ENCODE assay signal across 21 cellular contexts in the genomic region with DNA sequence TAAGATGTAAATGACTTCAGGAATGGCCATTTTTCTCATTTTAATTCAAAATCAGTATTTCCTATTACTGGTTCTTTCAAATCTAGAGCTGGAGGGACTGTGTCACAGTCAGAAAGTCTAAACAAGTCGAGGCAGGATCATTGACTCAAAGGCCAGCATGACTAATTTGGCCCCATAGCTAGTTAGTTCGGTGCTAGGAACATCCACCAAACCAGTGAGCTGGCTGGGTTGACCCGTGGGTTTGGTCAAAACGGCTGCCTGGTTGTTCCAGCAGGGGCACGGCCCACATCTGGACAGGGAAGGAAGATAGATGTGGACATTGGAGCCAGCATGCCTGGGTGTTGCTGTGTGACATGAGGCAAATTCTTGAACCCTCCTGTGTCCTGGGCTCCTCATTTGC. TPM values are rescaled to one million over a fixed set of nuclear protein-coding genes. Genes with fewer than 3 reads are reported as not detected.
DNase-seq lines count a peak whose midpoint lies in the region; ATAC-seq, FAIRE-seq and TF ChIP-seq lines count a peak whose summit lies in the region.
"Had no signal": no experiment of that assay in that cellular context is flagged by ENCODE, and none has a peak within 500 bp of the region (broad histone marks: within the 10 kb centered on the region; RNA-seq: fewer than 3 reads in every experiment).

No MANE protein-coding gene starts in this region.

- no peaks in the 10 kb centered on the region for H3K36me3 Mint-ChIP-seq in MCF 10A (ENCODE audit: insufficient read depth, unreplicated experiment)

- H3K9ac ChIP-seq in H1 (replicated peaks in 1 of 4; ENCODE audit: extremely low read depth in 1 of 4, low read depth in 3 of 4, low read length in 3 of 4) = no peak overlapping the region

- no peaks in the 10 kb centered on the region for H3K9me3 Mint-ChIP-seq in MCF 10A (ENCODE audit: unreplicated experiment)

- POLR2A ChIA-PET in MCF 10A (lab: Yijun Ruan, JAX) = interaction anchor here (1.3 to 2.0 kb wide), 2 partner anchors 24 to 36 kb away, joined by 4 to 5 read pairs; no protein-coding TSS in a partner anchor
- POLR2A ChIA-PET in H1 (lab: Charles Lee; ENCODE audit: partially characterized antibody) = no interaction called here

- CTCF ChIA-PET in MCF 10A (lab: Yijun Ruan, JAX) = interaction anchor here (0.8 to 1.4 kb wide), 3 partner anchors 38 to 151 kb away, joined by 3 to 8 read pairs (median 6); no protein-coding TSS in a partner anchor
- CTCF ChIA-PET in H1 (lab: Charles Lee; ENCODE audit: partially characterized antibody) = interaction anchor here (1.0 to 1.5 kb wide), 3 partner anchors 27 to 78 kb away, joined by 3 to 4 read pairs (median 3); no protein-coding TSS in a partner anchor

- H3K4me3 ChIP-seq in breast epithelium (no peak overlapping the region), H1 (ENCODE audit: extremely low read depth in 1 of 4, insufficient read depth in 2 of 4, low read depth in 3 of 4, low read length in 4 of 4) (no peak overlapping the region)
- H3K4me3 ChIP-seq: HAP-1, PC-9 had no signal

- H3K9me3 ChIP-seq in breast epithelium = no peaks in the 10 kb centered on the region
- peaks cover 0 to 4% of the 10 kb centered on the region in 2 experiments; a peak in 1 of 4 replicates for H3K9me3 ChIP-seq in H1 (ENCODE audit: insufficient read depth in 2 of 2, low read depth in 1 of 2, low read length in 1 of 2)
- H3K9me3 ChIP-seq: HAP-1 had no signal

- H3K4me3 Mint-ChIP-seq in MCF 10A (ENCODE audit: unreplicated experiment) = no peak overlapping the region
- H3K4me3 Mint-ChIP-seq: CD4-positive, alpha-beta memory T cell had no signal

- H3K23me2 ChIP-seq in H1 (ENCODE audit: low read depth, low read length) = no peaks in the 10 kb centered on the region; the same call in 1 of the 2 replicates

- no peak overlapping the region for H3K4me2 ChIP-seq in H1 (ENCODE audit: insufficient read depth in 1 of 2, low read depth in 2 of 2, low read length in 2 of 2)
- H3K4me2 ChIP-seq: PC-9 had no signal

- H4K91ac ChIP-seq in H1 (replicated peaks; ENCODE audit: insufficient read length, low read length) = no peak overlapping the region

- H2BK12ac ChIP-seq in H1 (ENCODE audit: low read depth, low read length) = no peak overlapping the region

- H2BK120ac ChIP-seq in H1 (replicated peaks; ENCODE audit: low read depth, low read length) = no peak overlapping the region

- no peak overlapping the region for H2AK5ac ChIP-seq in H1 (ENCODE audit: low read depth, low read length)

- peak overlapping the region; percentile 43 for H3K27ac Mint-ChIP-seq in MCF 10A (ENCODE audit: low read depth, unreplicated experiment)

- H2BK20ac ChIP-seq in H1 (ENCODE audit: low read length) = no peak overlapping the region

- no peak for TF ChIP-seq POLR2A in breast epithelium (IDR thresholded peaks at IDR 0.05)
- no peak for TF ChIP-seq POLR2A in H1 (IDR thresholded peaks at IDR 0.05; ENCODE audit: control extremely low read depth in 1 of 2, low read depth in 2 of 2, low read length in 2 of 2)

- H3K4ac ChIP-seq in H1 (replicated peaks; ENCODE audit: insufficient read length, low read depth, low read length) = no peak overlapping the region

- H4K20me1 ChIP-seq in H1 (replicated peaks in 1 of 2; ENCODE audit: control insufficient read depth in 1 of 2, insufficient read depth in 2 of 2, low read length in 2 of 2) = no peaks in the 10 kb centered on the region

- no peak for TF ChIP-seq RAD21 in H1 (IDR thresholded peaks at IDR 0.05 in 1 of 2, conservative IDR thresholded peaks at IDR 0.05 in 1 of 2; ENCODE audit: low read depth in 2 of 2, low read length in 2 of 2)

- no peaks in the 10 kb centered on the region for H3K79me2 ChIP-seq in H1 (ENCODE audit: control insufficient read depth in 1 of 2, insufficient read depth in 2 of 2, low read length in 2 of 2)

- H3K23ac ChIP-seq in H1 (ENCODE audit: insufficient read length) = no peak overlapping the region

- no peak overlapping the region for H2BK15ac ChIP-seq in H1 (ENCODE audit: low read length)

- FAIRE-seq in H1 (lab: Jason Lieb, UNC) = no peak

- intact Hi-C loops in MCF 10A (cut with micrococcal nuclease) (no loop called here), breast epithelium (cut with DNase I; ENCODE audit: low total_unique reads) (no loop called here)

- no peak overlapping the region for H2BK5ac ChIP-seq in H1 (ENCODE audit: low read depth, low read length)

- no peak for TF ChIP-seq EP300 in H1 (IDR thresholded peaks at IDR 0.05; ENCODE audit: borderline replicate concordance in 1 of 2, low read depth in 2 of 2, low read length in 2 of 2)

- 83% methylated on average over 5 of the region's 5 CpGs; no CpG with 5 or more reads in 1 of the 2 experiments for WGBS in H1 (ENCODE audit: extremely low coverage in 1 of 2, insufficient coverage in 1 of 2, insufficient read length in 1 of 2, insufficient replicate concordance in 2 of 2, low coverage in 1 of 2, low lambda C conversion rate in 2 of 2, missing lambda C conversion rate in 1 of 2), 2 experiments

- H4K5ac ChIP-seq in H1 (ENCODE audit: insufficient read length, low read depth, low read length) = no peak overlapping the region

- H3K27ac ChIP-seq in breast epithelium (no peak overlapping the region), H1 (ENCODE audit: low read depth, low read length) (no peak overlapping the region)
- H3K27ac ChIP-seq: 22Rv1, PC-9 had no signal

- no peak overlapping the region for H3K14ac ChIP-seq in H1 (ENCODE audit: insufficient read length)

- TF ChIP-seq CTCF in MCF 10A (IDR thresholded peaks at IDR 0.05; ENCODE audit: unreplicated experiment) (no peak), breast epithelium (IDR thresholded peaks at IDR 0.05) (no peak), H1 (IDR thresholded peaks at IDR 0.05; ENCODE audit: control extremely low read depth in 1 of 3, insufficient read depth in 1 of 3, low read depth in 1 of 3, low read length in 3 of 3) (no peak)

- no peak overlapping the region for H3K56ac ChIP-seq in H1 (replicated peaks; ENCODE audit: insufficient read length, low read depth, low read length)

- H3K27me3 ChIP-seq in breast epithelium (no peaks in the 10 kb centered on the region), H1 (replicated peaks in 1 of 4; ENCODE audit: control insufficient read depth in 3 of 4, extremely low read depth in 1 of 4, insufficient read depth in 3 of 4, low read length in 3 of 4) (no peaks in the 10 kb centered on the region)

- H3K36me3 ChIP-seq in breast epithelium (no peaks in the 10 kb centered on the region), H1 (ENCODE audit: control insufficient read depth in 2 of 4, insufficient read depth in 4 of 4, low read length in 3 of 4) (no peaks in the 10 kb centered on the region)
- H3K36me3 ChIP-seq: HAP-1 had no signal

- H3K18ac ChIP-seq in H1 (ENCODE audit: extremely low read depth, low read length) = no peak overlapping the region

- peak overlapping the region; percentile 3; the same call in 1 of the 2 replicates for H4K8ac ChIP-seq in H1 (ENCODE audit: extremely low read depth, insufficient read depth, low read length)

- H3K4me1 Mint-ChIP-seq in MCF 10A (ENCODE audit: insufficient read depth, unreplicated experiment) = peaks cover 14% of the 10 kb centered on the region
- H3K4me1 Mint-ChIP-seq: CD4-positive, alpha-beta memory T cell had no signal

- H3K27me3 Mint-ChIP-seq in MCF 10A (ENCODE audit: insufficient read depth, unreplicated experiment) = no peaks in the 10 kb centered on the region

- H2AFZ ChIP-seq in H1 (ENCODE audit: low read length) = no peak overlapping the region
- H2AFZ ChIP-seq: PC-9 had no signal

- no TSS peak for BruUV-seq in MCF 10A (replicated peaks; lab: Mats Ljungman, UMichigan)

- H3K79me1 ChIP-seq in H1 (ENCODE audit: low read depth, low read length) = no peaks in the 10 kb centered on the region

- ATAC-seq in GM21360 (IDR thresholded peaks at IDR 0.05; ENCODE audit: unreplicated experiment) = no peak

- H3K4me1 ChIP-seq in breast epithelium (no peaks in the 10 kb centered on the region), H1 (replicated peaks in 1 of 4; ENCODE audit: control insufficient read depth in 3 of 4, insufficient read depth in 4 of 4, low read length in 3 of 4) (no peaks in the 10 kb centered on the region)
- H3K4me1 ChIP-seq: HAP-1 had no signal

- peak; percentile 75 for DNase-seq in MCF 10A (ENCODE audit: unreplicated experiment)
- no peak for DNase-seq in breast epithelium (ENCODE audit: low spot score in 2 of 2)
- no peak for DNase-seq in H1 (ENCODE audit: low read depth in 1 of 2, low spot score in 2 of 2)
- peak; percentile 13 for DNase-seq in fibroblast of peridontal ligament (ENCODE audit: extremely low read depth)
- peak; percentile 31 for DNase-seq in stromal cell of bone marrow (ENCODE audit: low read depth)
- no peak for DNase-seq in stimulated activated CD4-positive, alpha-beta T cell treated with anti-CD3 and anti-CD28 coated beads, Interleukin-1b, Interleukin-23, amount 100 ng/mL, for 48 hours
- DNase-seq in NCI-H2171 treated with DMSO at 0.1 percent for 48 hours (lab: John Stamatoyannopoulos, UW) = no peak
- DNase-seq: Calu3; CD4-positive, alpha-beta memory T cell; KG1; NCI-H1092; NCI-H146; NCI-H2081 treated with DMSO at 0.1 percent for 48 hours; NCI-H2227 treated with DMSO at 0.1 percent for 48 hours; NCI-H524; PC-9 had no signal

TF ChIP-seq in H1, 55 proteins besides CTCF, POLR2A, EP300 and RAD21 (continues in another document):
- TF ChIP-seq MAFK (IDR thresholded peaks at IDR 0.05; ENCODE audit: low read depth, low read length) = no peak
- TF ChIP-seq, protein P1, sequence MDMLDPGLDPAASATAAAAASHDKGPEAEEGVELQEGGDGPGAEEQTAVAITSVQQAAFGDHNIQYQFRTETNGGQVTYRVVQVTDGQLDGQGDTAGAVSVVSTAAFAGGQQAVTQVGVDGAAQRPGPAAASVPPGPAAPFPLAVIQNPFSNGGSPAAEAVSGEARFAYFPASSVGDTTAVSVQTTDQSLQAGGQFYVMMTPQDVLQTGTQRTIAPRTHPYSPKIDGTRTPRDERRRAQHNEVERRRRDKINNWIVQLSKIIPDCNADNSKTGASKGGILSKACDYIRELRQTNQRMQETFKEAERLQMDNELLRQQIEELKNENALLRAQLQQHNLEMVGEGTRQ (IDR thresholded peaks at IDR 0.05; ENCODE audit: low read length) = no peak
- TF ChIP-seq ZNF274 (IDR thresholded peaks at IDR 0.05; ENCODE audit: borderline replicate concordance, extremely low read depth, low read length) = no peak
- no peak for TF ChIP-seq POU5F1 (IDR thresholded peaks at IDR 0.05; ENCODE audit: low read depth, low read length)

RNA-seq across cellular contexts. Expression of a gene that starts 46.4 kb away (rescaled TPM):
- total RNA-seq in MCF 10A (2022) (not detected in 2 replicates), breast epithelium (10 to 100 TPM in 2 of 3 donors, 1 to 10 TPM in 1; 2.6 to 11.0 (median 10.5) TPM)
- total RNA-seq in H1 (2021; fragmentation: NEBNext Ultra II Directional; extraction: Animal tissue kit (Norgen Biotek cat#: 25700)) = not detected in 2 replicates
- 0.03 TPM in 1 of 2 replicates, not detected in the other for polyA plus RNA-seq in H1 (2011; rRNA removed)
- not detected for polyA plus RNA-seq in H1 (2011; cell fraction: cytosol; rRNA removed)
- 0.07 TPM for polyA plus RNA-seq in H1 (2011; cell fraction: nucleus; rRNA removed)
- 0.11 to 0.12 TPM in 2 of 4 replicates, not detected in the others for polyA plus RNA-seq in H1 (2012, experiment 1 of 2)
- not detected for polyA plus RNA-seq in H1 (2012, experiment 2 of 2)
- polyA plus RNA-seq in H1 (2013, experiment 1 of 2) = 0.04 TPM
- 0.11 TPM for polyA plus RNA-seq in H1 (2013, experiment 2 of 2)
- not detected in 2 replicates for polyA minus RNA-seq in H1 (2011; rRNA and poly(A)+ RNA removed)
- polyA minus RNA-seq in H1 (2011; cell fraction: cytosol; rRNA and poly(A)+ RNA removed) = not detected
- polyA minus RNA-seq in H1 (2011; cell fraction: nucleus; rRNA and poly(A)+ RNA removed) = 0.20 TPM
- total RNA-seq: Calu3, SK-MEL-5 had no signal
- polyA plus RNA-seq: BJ had no signal

Comparison
In these comparisons a context has a peak if more than half of its experiments do, and no peak if none do; other contexts are left out.
1. DNase-seq: peak in MCF 10A (single experiment), fibroblast of peridontal ligament (single experiment) and stromal cell of bone marrow (single experiment); none in breast epithelium (0 of 2), H1 (0 of 2), stimulated activated CD4-positive, alpha-beta T cell treated with anti-CD3 and anti-CD28 coated beads, Interleukin-1b, Interleukin-23, amount 100 ng/mL, for 48 hours (single experiment) and NCI-H2171 treated with DMSO at 0.1 percent for 48 hours (single experiment).